In the genomic region with DNA sequence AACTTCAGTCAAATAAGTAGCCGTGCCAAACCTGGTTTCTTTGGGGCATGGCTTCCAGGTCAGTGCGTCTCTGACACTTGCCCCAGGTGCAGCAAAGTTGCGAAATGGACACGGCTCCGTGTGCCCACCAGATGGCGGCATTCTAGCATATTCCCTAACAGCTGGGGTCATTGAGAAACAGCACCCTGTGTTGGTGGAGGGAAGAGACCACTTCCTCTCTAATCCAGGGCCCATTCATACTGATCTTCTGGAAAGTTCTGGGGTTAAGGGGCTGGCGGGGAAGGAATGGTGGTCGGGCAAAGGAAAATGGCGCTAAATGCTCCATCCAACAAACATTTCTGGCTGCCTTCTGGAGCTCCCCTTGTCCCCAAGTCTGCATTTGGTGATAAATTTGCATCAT, we compare ENCODE assay signal across 8 cellular contexts.
DNase-seq lines count a peak whose midpoint lies in the region; ATAC-seq, FAIRE-seq and TF ChIP-seq lines count a peak whose summit lies in the region.

No MANE protein-coding gene starts in this region.

- CTCF ChIA-PET in activated CD4-positive, alpha-beta memory T cell treated with anti-CD3 and anti-CD28 coated beads, Interleukin-2, amount 10 ng/mL, durations not matched to agents 7 days and 5 days (lab: Charles Lee), result interaction anchor here (0.6 to 8.0 kb wide), 11 partner anchors 9 to 326 kb away, joined by 3 to 134 read pairs (median 4); no protein-coding TSS in a partner anchor
- CTCF ChIA-PET in endothelial cell of umbilical vein (lab: Charles Lee), result interaction anchor here (1.0 to 4.2 kb wide), 7 partner anchors 13 to 340 kb away, joined by 3 to 81 read pairs (median 3); no protein-coding TSS in a partner anchor

- POLR2A ChIA-PET in activated CD4-positive, alpha-beta memory T cell treated with anti-CD3 and anti-CD28 coated beads, Interleukin-2, amount 10 ng/mL, durations not matched to agents 7 days and 5 days (lab: Charles Lee), result interaction anchor here (1.3 kb wide), 1 partner anchor 137 kb away, joined by 4 read pairs; no protein-coding TSS in a partner anchor
- POLR2A ChIA-PET in endothelial cell of umbilical vein (lab: Charles Lee), result no interaction called here

- H3K36me3 ChIP-seq in endothelial cell of umbilical vein (ENCODE audit: control insufficient read depth in 2 of 2, extremely low read depth in 1 of 2, insufficient read depth in 2 of 2, low read length in 2 of 2) (no peaks in the 10 kb centered on the region), tibial artery (no peaks in the 10 kb centered on the region)

- no peak overlapping the region for H3K4me2 ChIP-seq in endothelial cell of umbilical vein (ENCODE audit: insufficient read depth, low read length)

- H3K4me1 Mint-ChIP-seq in activated CD4-positive, alpha-beta memory T cell treated with anti-CD3 and anti-CD28 coated beads, Interleukin-2, amount 10 ng/mL, durations not matched to agents 7 days and 5 days, result no peaks in the 10 kb centered on the region

- H3K9me3 ChIP-seq in endothelial cell of umbilical vein (replicated peaks; ENCODE audit: control insufficient read depth, insufficient read depth, low read length) (no peaks in the 10 kb centered on the region), tibial artery (no peaks in the 10 kb centered on the region)

- H3K79me2 ChIP-seq in endothelial cell of umbilical vein (ENCODE audit: control insufficient read depth, insufficient read depth, low read length), result no peaks in the 10 kb centered on the region

- no peaks in the 10 kb centered on the region for H3K9me3 Mint-ChIP-seq in activated CD4-positive, alpha-beta memory T cell treated with anti-CD3 and anti-CD28 coated beads, Interleukin-2, amount 10 ng/mL, durations not matched to agents 7 days and 5 days

- no peak for TF ChIP-seq POLR2A in endothelial cell of umbilical vein (IDR thresholded peaks at IDR 0.05; ENCODE audit: low read depth, low read length)

- no peak overlapping the region for H3K4me3 ChIP-seq in endothelial cell of umbilical vein (replicated peaks in 1 of 3; ENCODE audit: insufficient read depth in 1 of 3, low read depth in 1 of 3, low read length in 3 of 3)
- no peak overlapping the region for H3K4me3 ChIP-seq in tibial artery

- peaks cover 8% of the 10 kb centered on the region for H3K27me3 Mint-ChIP-seq in activated CD4-positive, alpha-beta memory T cell treated with anti-CD3 and anti-CD28 coated beads, Interleukin-2, amount 10 ng/mL, durations not matched to agents 7 days and 5 days

- dilution Hi-C loops in endothelial cell of umbilical vein (cut with MboI; ENCODE audit: extremely low pct_ligation_motif_present, low sequenced_read_pairs), result no loop called here

- no peaks in the 10 kb centered on the region for H4K20me1 ChIP-seq in endothelial cell of umbilical vein (replicated peaks; ENCODE audit: control insufficient read depth, extremely low read depth, insufficient read depth, low read length)

- H3K4me1 ChIP-seq in endothelial cell of umbilical vein (ENCODE audit: control insufficient read depth, extremely low read depth, insufficient read depth, low read length) (no peaks in the 10 kb centered on the region), tibial artery (peaks cover 0 to 8% (median 2%) of the 10 kb centered on the region in 4 donors)

- H3K27ac Mint-ChIP-seq in activated CD4-positive, alpha-beta memory T cell treated with anti-CD3 and anti-CD28 coated beads, Interleukin-2, amount 10 ng/mL, durations not matched to agents 7 days and 5 days, result no peak overlapping the region

- H3K9ac ChIP-seq in endothelial cell of umbilical vein (replicated peaks; ENCODE audit: extremely low read depth, insufficient read depth, low read length), result no peak overlapping the region

- no peak for FAIRE-seq in endothelial cell of umbilical vein (lab: Jason Lieb, UNC)

- peak; percentile 80 for DNase-seq in Right ventricle myocardium inferior (ENCODE audit: missing footprints)
- no peak for DNase-seq in cardiac septum (ENCODE audit: low spot score)
- peak; percentile 50 for DNase-seq in NCI-H2171 treated with DMSO at 0.1 percent for 48 hours (lab: John Stamatoyannopoulos, UW)
- peak; percentile 57 for DNase-seq in activated CD4-positive, alpha-beta memory T cell treated with anti-CD3 and anti-CD28 coated beads, Interleukin-2, amount 10 ng/mL, durations not matched to agents 7 days and 5 days
- DNase-seq in endothelial cell of umbilical vein (ENCODE audit: low read depth, low spot score), result no peak
- peak; percentile 64 for DNase-seq in mucosa of gallbladder (ENCODE audit: low spot score)
- DNase-seq in tibial artery, result peak; percentile 71 to 80

- intact Hi-C loops in Right ventricle myocardium inferior (cut with DNase I) (loop anchor here (1.0 to 5.0 kb wide), 4 partner anchors 87 to 342 kb away; no protein-coding TSS in a partner anchor), cardiac septum (cut with DNase I) (loop anchor here (1.0 to 5.0 kb wide), 4 partner anchors 131 to 341 kb away; no protein-coding TSS in a partner anchor), endothelial cell of umbilical vein (cut with micrococcal nuclease) (loop anchor here (1.0 to 5.0 kb wide), 6 partner anchors 117 to 340 kb away; no protein-coding TSS in a partner anchor), tibial artery (cut with DNase I; ENCODE audit: low total_unique reads) (loop anchor here (5.0 kb wide), 2 partner anchors 137 to 327 kb away; no protein-coding TSS in a partner anchor)

- H2AFZ ChIP-seq in endothelial cell of umbilical vein (ENCODE audit: low read depth, low read length), result no peak overlapping the region

- ATAC-seq in Right ventricle myocardium inferior (peak; percentile 61), HG03159 (IDR thresholded peaks at IDR 0.05; ENCODE audit: unreplicated experiment) (no peak)

- H3K4me3 Mint-ChIP-seq in activated CD4-positive, alpha-beta memory T cell treated with anti-CD3 and anti-CD28 coated beads, Interleukin-2, amount 10 ng/mL, durations not matched to agents 7 days and 5 days, result no peak overlapping the region

- TF ChIP-seq CTCF in endothelial cell of umbilical vein (IDR thresholded peaks at IDR 0.05; ENCODE audit: extremely low read depth in 1 of 2, insufficient read depth in 1 of 2, low read depth in 1 of 2, low read length in 2 of 2), result peak; percentile 28 to 32
- TF ChIP-seq CTCF in tibial artery (IDR thresholded peaks at IDR 0.05), result peak; percentile 57 to 79

- BruUV-seq in endothelial cell of umbilical vein (replicated peaks; lab: Mats Ljungman, UMichigan), result no TSS peak

- H3K27ac ChIP-seq in endothelial cell of umbilical vein (ENCODE audit: insufficient read depth, low read depth, low read length) (no peak overlapping the region), tibial artery (no peak overlapping the region)

- no peaks in the 10 kb centered on the region for H3K36me3 Mint-ChIP-seq in activated CD4-positive, alpha-beta memory T cell treated with anti-CD3 and anti-CD28 coated beads, Interleukin-2, amount 10 ng/mL, durations not matched to agents 7 days and 5 days (ENCODE audit: low read depth)

- no peaks in the 10 kb centered on the region for H3K9me1 ChIP-seq in endothelial cell of umbilical vein (replicated peaks; ENCODE audit: control insufficient read depth, extremely low read depth, insufficient read depth, low read length)

- no peaks in the 10 kb centered on the region for H3K27me3 ChIP-seq in endothelial cell of umbilical vein (ENCODE audit: control insufficient read depth in 2 of 2, insufficient read depth in 2 of 2, low read length in 2 of 2)
- H3K27me3 ChIP-seq in tibial artery, result no peaks in the 10 kb centered on the region

TF ChIP-seq in endothelial cell of umbilical vein, 7 proteins besides CTCF, POLR2A, EP300 and RAD21:
- TF ChIP-seq, protein P1, sequence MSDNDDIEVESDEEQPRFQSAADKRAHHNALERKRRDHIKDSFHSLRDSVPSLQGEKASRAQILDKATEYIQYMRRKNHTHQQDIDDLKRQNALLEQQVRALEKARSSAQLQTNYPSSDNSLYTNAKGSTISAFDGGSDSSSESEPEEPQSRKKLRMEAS (IDR thresholded peaks at IDR 0.05; ENCODE audit: insufficient read depth, insufficient read length), result no peak
- TF ChIP-seq POLR2AphosphoS5 (IDR thresholded peaks at IDR 0.05; ENCODE audit: insufficient read depth, low read depth, low read length) (no peak), FOS (IDR thresholded peaks at IDR 0.05; ENCODE audit: borderline replicate concordance, insufficient read depth, low read length) (no peak), MYC (IDR thresholded peaks at IDR 0.05; ENCODE audit: low read depth, low read length) (no peak), JUN (IDR thresholded peaks at IDR 0.05; ENCODE audit: borderline replicate concordance, insufficient read depth, insufficient read length, low read depth) (no peak), GATA2 (IDR thresholded peaks at IDR 0.05; ENCODE audit: insufficient read depth, insufficient read length, low read depth, low read length) (no peak), EZH2 (IDR thresholded peaks at IDR 0.05; ENCODE audit: borderline replicate concordance, low read depth, low read length, severe bottlenecking) (no peak)

Comparison
In these comparisons a context has a peak if more than half of its experiments do, and no peak if none do; other contexts are left out.
1. DNase-seq: peak in Right ventricle myocardium inferior (single experiment), NCI-H2171 treated with DMSO at 0.1 percent for 48 hours (single experiment), activated CD4-positive, alpha-beta memory T cell treated with anti-CD3 and anti-CD28 coated beads, Interleukin-2, amount 10 ng/mL, durations not matched to agents 7 days and 5 days (single experiment), mucosa of gallbladder (single experiment) and tibial artery (2 of 2); none in cardiac septum (single experiment) and endothelial cell of umbilical vein (single experiment).